Comparison of ENCODE assay signal across 8 cellular contexts in genomic region chr10:84783386-84783785, GRCh38.
DNase-seq lines count a peak whose midpoint lies in the region; ATAC-seq and TF ChIP-seq lines count a peak whose summit lies in the region.

No MANE protein-coding gene starts in this region.

- H3K9me3 ChIP-seq in neuronal stem cell (replicated peaks in 1 of 2; ENCODE audit: control insufficient read depth in 2 of 2, insufficient read depth in 1 of 2, low read depth in 1 of 2, low read length in 2 of 2) (peaks cover 0 to 2% of the 10 kb centered on the region in 2 donors), sigmoid colon (no peaks in the 10 kb centered on the region)

- no peak overlapping the region for H2BK12ac ChIP-seq in neuronal stem cell (ENCODE audit: low read length)

- no peak for TF ChIP-seq POLR2A in sigmoid colon (IDR thresholded peaks at IDR 0.05)

- H3K23ac ChIP-seq in neuronal stem cell (ENCODE audit: low read depth, low read length, poor library complexity) = no peak overlapping the region

- no peak overlapping the region for H3K9ac ChIP-seq in neuronal stem cell (ENCODE audit: low read depth, low read length, poor library complexity)

- WGBS in neuronal stem cell (ENCODE audit: extremely low coverage in 2 of 2, insufficient read length in 2 of 2, insufficient replicate concordance in 1 of 2), 2 donors = no CpG with 5 or more reads among the region's 1 CpG
- WGBS in sigmoid colon, 2 donors = 0 to 2% methylated on average over 1 of the region's 1 CpG

- no peak overlapping the region for H3K4me3 ChIP-seq in epithelial cell of proximal tubule (ENCODE audit: low read depth, low read length)
- no peak overlapping the region for H3K4me3 ChIP-seq in neuronal stem cell (ENCODE audit: low read length in 2 of 2)
- H3K4me3 ChIP-seq in sigmoid colon = no peak overlapping the region

- no peak for TF ChIP-seq EP300 in sigmoid colon (IDR thresholded peaks at IDR 0.05)

- H4K91ac ChIP-seq in neuronal stem cell (ENCODE audit: low read depth, low read length, poor library complexity) = no peak overlapping the region

- no peak overlapping the region for H4K8ac ChIP-seq in neuronal stem cell (ENCODE audit: low read depth, low read length)

- no peak overlapping the region for H3K4me2 ChIP-seq in neuronal stem cell (ENCODE audit: insufficient read depth, low read length, poor library complexity, severe bottlenecking)

- no peak overlapping the region for H2AK5ac ChIP-seq in neuronal stem cell (ENCODE audit: low read depth, low read length)

- H3K27ac ChIP-seq in neuronal stem cell (replicated peaks; ENCODE audit: low read length) (no peak overlapping the region), sigmoid colon (no peak overlapping the region)

- no peak overlapping the region for H3K4ac ChIP-seq in neuronal stem cell (ENCODE audit: low read length)

- ATAC-seq in GM18519 (IDR thresholded peaks at IDR 0.05; ENCODE audit: low FRiP score, unreplicated experiment) (peak; percentile 86), HG03039 (IDR thresholded peaks at IDR 0.05; ENCODE audit: unreplicated experiment) (peak; percentile 68)

- intact Hi-C loops in sigmoid colon (cut with DNase I) = no loop called here

- H3K14ac ChIP-seq in neuronal stem cell (ENCODE audit: low read length) = no peak overlapping the region

- H3K36me3 ChIP-seq in neuronal stem cell (replicated peaks in 1 of 2; ENCODE audit: control insufficient read depth in 2 of 2, insufficient read depth in 2 of 2, low read length in 2 of 2) = no peaks in the 10 kb centered on the region
- no peaks in the 10 kb centered on the region for H3K36me3 ChIP-seq in sigmoid colon

- no peak overlapping the region for H3K18ac ChIP-seq in neuronal stem cell (ENCODE audit: low read length)

- no peak overlapping the region for H2BK5ac ChIP-seq in neuronal stem cell (ENCODE audit: low read length)

- peak; percentile 80 for TF ChIP-seq CTCF in epithelial cell of proximal tubule (conservative IDR thresholded peaks at IDR 0.05; ENCODE audit: low read depth, low read length)
- TF ChIP-seq CTCF in sigmoid colon (IDR thresholded peaks at IDR 0.05) = peak in 2 of 4 experiments; percentile 5 to 46

- H3K27me3 ChIP-seq in neuronal stem cell (ENCODE audit: control insufficient read depth in 3 of 3, insufficient read depth in 3 of 3, low read depth in 1 of 3, low read length in 3 of 3) (no peaks in the 10 kb centered on the region), sigmoid colon (no peaks in the 10 kb centered on the region)

- DNase-seq in COLO829 (ENCODE audit: low spot score) = peak; percentile 58
- DNase-seq in NCI-H345 treated with DMSO at 0.1 percent for 48 hours (lab: John Stamatoyannopoulos, UW; ENCODE audit: unreplicated experiment) = peak; percentile 14
- no peak for DNase-seq in epithelial cell of proximal tubule (ENCODE audit: low read depth)
- peak; percentile 39 for DNase-seq in neuronal stem cell (ENCODE audit: low spot score)
- DNase-seq in stimulated activated naive CD4-positive, alpha-beta T cell (lab: John Stamatoyannopoulos, UW) = no peak
- no peak for DNase-seq in sigmoid colon

- H3K79me1 ChIP-seq in neuronal stem cell (ENCODE audit: low read depth, low read length) = no peaks in the 10 kb centered on the region

- H2AFZ ChIP-seq in neuronal stem cell (ENCODE audit: low read length) = no peak overlapping the region

- no peak overlapping the region for H2BK15ac ChIP-seq in neuronal stem cell (ENCODE audit: low read length)

- H3K4me1 ChIP-seq in neuronal stem cell (ENCODE audit: control insufficient read depth in 2 of 2, insufficient read depth in 1 of 2, low read depth in 1 of 2, low read length in 2 of 2) = no peaks in the 10 kb centered on the region
- H3K4me1 ChIP-seq in sigmoid colon = peaks cover 0 to 3% (median 0%) of the 10 kb centered on the region in 4 donors

- H2BK120ac ChIP-seq in neuronal stem cell (ENCODE audit: low read depth, low read length) = no peak overlapping the region

Comparison
In these comparisons a context has a peak if more than half of its experiments do, and no peak if none do; other contexts are left out.
1. DNase-seq: peak in COLO829 (single experiment), NCI-H345 treated with DMSO at 0.1 percent for 48 hours (single experiment) and neuronal stem cell (single experiment); none in epithelial cell of proximal tubule (single experiment), stimulated activated naive CD4-positive, alpha-beta T cell (0 of 6) and sigmoid colon (single experiment).